15 cellular contexts compared by ENCODE assay signal in the genomic region with DNA sequence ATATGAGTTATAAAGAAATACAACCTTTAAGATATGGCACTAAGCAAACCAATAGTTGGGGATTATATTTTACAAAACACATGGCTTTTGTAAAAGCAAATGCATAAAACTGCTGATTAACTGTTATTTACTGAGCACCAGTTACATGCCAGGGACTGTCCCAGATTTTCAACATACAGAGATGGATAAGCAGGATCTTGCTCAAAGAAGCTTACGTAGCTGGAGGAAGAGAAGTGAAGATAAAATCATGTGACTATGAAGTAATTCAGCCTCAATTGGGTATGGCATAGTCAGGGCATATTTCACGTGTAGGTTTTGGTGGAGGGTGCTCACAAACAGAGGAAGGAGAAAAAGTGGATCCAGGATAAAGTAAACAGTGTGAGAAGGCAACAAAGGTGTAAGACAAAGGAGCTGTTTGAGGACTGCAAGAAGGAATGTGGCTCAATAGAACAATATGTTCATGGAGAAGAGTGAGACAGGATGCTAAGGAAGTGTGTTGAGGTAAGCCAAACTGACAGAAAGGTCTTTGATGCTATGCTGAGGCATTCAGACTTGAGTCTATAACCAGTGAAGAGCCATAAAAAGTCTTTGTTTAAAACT.
"Had no signal": no experiment of that assay in that cellular context is flagged by ENCODE, and none has a peak within 500 bp of the region (broad histone marks: within the 10 kb centered on the region; RNA-seq: fewer than 3 reads in every experiment).

No MANE protein-coding gene starts in this region.

- H3K27ac ChIP-seq: ascending aorta, coronary artery, testis had no signal

- DNase-seq: activated CD4-positive, alpha-beta T cell treated with anti-CD3 and anti-CD28 coated beads for 36 hours; activated CD8-positive, alpha-beta memory T cell treated with anti-CD3 and anti-CD28 coated beads, Interleukin-2, amount 50 U/mL, for 48 hours; activated CD8-positive, alpha-beta T cell treated with anti-CD3 and anti-CD28 coated beads, Interleukin-2, amount 10 ng/mL, durations not matched to agents 7 days and 5 days; caudate nucleus; effector memory CD4-positive, alpha-beta T cell; erythroblast; glutamatergic neuron; retina; stimulated activated CD4-positive, alpha-beta T cell treated with anti-CD3 and anti-CD28 coated beads, Interleukin-15, amount 100 ng/mL, for 24 hours; stimulated activated CD4-positive, alpha-beta T cell treated with anti-CD3 and anti-CD28 coated beads, Interleukin-4, amount 100 ng/mL, for 24 hours; stimulated activated naive CD8-positive, alpha-beta T cell treated with anti-CD3 and anti-CD28 coated beads, Interleukin-15, amount 100 ng/mL, for 72 hours; T1000; testis had no signal

- ATAC-seq: activated CD4-positive, alpha-beta T cell treated with anti-CD3 and anti-CD28 coated beads for 36 hours; activated CD8-positive, alpha-beta T cell treated with anti-CD3 and anti-CD28 coated beads, Interleukin-2, amount 10 ng/mL, durations not matched to agents 7 days and 5 days; stimulated activated naive CD8-positive, alpha-beta T cell treated with anti-CD3 and anti-CD28 coated beads, Interleukin-15, amount 100 ng/mL, for 72 hours had no signal

- H3K36me3 ChIP-seq: ascending aorta had no signal

- H3K4me3 ChIP-seq: ascending aorta, coronary artery, testis had no signal

- H3K9me3 ChIP-seq: testis had no signal

- H3K27me3 ChIP-seq: ascending aorta, testis had no signal
